In the genomic region with DNA sequence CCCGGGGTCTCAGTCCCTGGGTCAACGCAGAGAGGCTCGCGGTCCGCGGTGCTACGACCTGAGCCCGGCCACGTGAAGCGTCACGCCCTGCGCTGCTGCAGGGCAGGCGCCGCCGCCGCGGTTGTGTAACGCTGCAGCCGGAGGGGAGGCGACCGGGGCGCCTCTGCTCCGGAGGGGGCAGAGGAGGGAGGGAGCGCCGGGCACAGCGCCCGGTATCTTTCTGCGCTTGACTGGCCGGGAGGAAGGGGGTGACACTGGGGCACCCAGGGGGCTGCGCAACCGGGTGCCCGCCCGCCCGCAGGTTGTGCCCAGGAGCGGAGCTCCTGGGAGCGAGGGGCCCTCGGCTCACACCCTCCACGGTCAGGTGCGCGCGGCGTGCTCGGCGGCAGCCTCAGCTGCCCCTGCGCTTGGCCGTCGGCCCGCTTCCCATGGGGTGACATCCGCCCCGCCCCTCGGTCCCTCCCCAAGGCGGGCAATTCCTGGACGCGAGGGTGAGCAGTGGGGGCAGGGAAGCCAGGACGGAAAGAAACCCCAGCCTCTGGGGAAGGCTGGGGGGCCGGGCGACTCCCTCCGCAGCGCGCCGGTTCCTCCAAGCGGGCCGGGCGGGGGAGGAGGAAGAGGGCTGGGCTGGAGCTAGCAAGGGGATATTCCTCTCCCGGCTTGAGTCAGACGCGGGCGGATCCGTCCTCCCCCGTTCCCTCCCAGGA, we compare ENCODE assay signal across 8 cellular contexts. TPM values are rescaled to one million over a fixed set of nuclear protein-coding genes. Genes with fewer than 3 reads are reported as not detected.
DNase-seq lines count a peak whose midpoint lies in the region; ATAC-seq and TF ChIP-seq lines count a peak whose summit lies in the region.

No MANE protein-coding gene starts in this region.

- H3K36me3 ChIP-seq in CD4-positive, alpha-beta memory T cell (ENCODE audit: insufficient read depth, low read length), result peaks cover 18% of the 10 kb centered on the region
- H3K36me3 ChIP-seq in mucosa of descending colon (ENCODE audit: low read depth), result no peaks in the 10 kb centered on the region

- POLR2A ChIA-PET in CD4-positive, alpha-beta memory T cell (lab: Charles Lee; ENCODE audit: partially characterized antibody), result interaction anchor here (0.6 to 14.0 kb wide), 30 partner anchors 9 to 485 kb away, joined by 3 to 580 read pairs (median 6); a partner anchor contains a TSS

- peaks cover 23 to 64% (median 47%) of the 10 kb centered on the region in 4 donors for H3K4me1 Mint-ChIP-seq in CD4-positive, alpha-beta memory T cell

- H3K9me3 ChIP-seq in CD4-positive, alpha-beta memory T cell (ENCODE audit: control insufficient read depth in 1 of 2, low read length in 2 of 2), result no peaks in the 10 kb centered on the region
- H3K9me3 ChIP-seq in mucosa of descending colon, result no peaks in the 10 kb centered on the region

- ATAC-seq in GM19351 (IDR thresholded peaks at IDR 0.05; ENCODE audit: unreplicated experiment) (peak; percentile 37), HG03460 (IDR thresholded peaks at IDR 0.05; ENCODE audit: unreplicated experiment) (peak; percentile 33), mucosa of descending colon (peak; percentile 73)

- H3K4me1 ChIP-seq in CD4-positive, alpha-beta memory T cell (ENCODE audit: insufficient read depth, low read length), result peaks cover 48% of the 10 kb centered on the region
- peaks cover 25% of the 10 kb centered on the region for H3K4me1 ChIP-seq in mucosa of descending colon (ENCODE audit: low read depth)

- no peaks in the 10 kb centered on the region for H3K27me3 Mint-ChIP-seq in CD4-positive, alpha-beta memory T cell

- DNase-seq in CD4-positive, alpha-beta memory T cell, result peak; percentile 73 to 93 (median 78)
- DNase-seq in NOMO-1 (lab: John Stamatoyannopoulos, UW; ENCODE audit: unreplicated experiment in 2 of 2) (peak; percentile 85 to 90), activated T-cell treated with anti-CD3 and anti-CD28 coated beads for 4 hours (peak; percentile 74), epithelial cell of esophagus (ENCODE audit: low read depth) (peak; percentile 100), mucosa of descending colon (peak; percentile 97 to 98 (median 97))
- peak; percentile 92 for DNase-seq in stimulated activated CD8-positive, alpha-beta memory T cell treated with anti-CD3 and anti-CD28 coated beads, Interleukin-4, amount 100 ng/mL, for 24 hours (ENCODE audit: low read depth)

- H3K4me3 ChIP-seq in CD4-positive, alpha-beta memory T cell (ENCODE audit: low read length in 2 of 2), result peak overlapping the region; percentile 54 to 93
- H3K4me3 ChIP-seq in epithelial cell of esophagus (ENCODE audit: low read length) (peak overlapping the region; percentile 43), mucosa of descending colon (peak overlapping the region; percentile 73)

- CTCF ChIA-PET in CD4-positive, alpha-beta memory T cell (lab: Charles Lee; ENCODE audit: partially characterized antibody), result interaction anchor here (1.2 to 12.9 kb wide), 13 partner anchors 12 to 267 kb away, joined by 3 to 251 read pairs (median 16); no protein-coding TSS in a partner anchor

- intact Hi-C loops in CD4-positive, alpha-beta memory T cell (cut with micrococcal nuclease), result loop anchor here (1.0 to 5.0 kb wide), 4 partner anchors 40 to 209 kb away; a partner anchor contains a TSS
- intact Hi-C loops in mucosa of descending colon (cut with DNase I, micrococcal nuclease), result loop anchor here in 1 of 2 donors (5.0 kb wide), 2 partner anchors 151 to 266 kb away; no protein-coding TSS in a partner anchor

- TF ChIP-seq CTCF in epithelial cell of esophagus (IDR thresholded peaks at IDR 0.05; ENCODE audit: insufficient read depth, low read depth, low read length, missing control alignments) (no peak), mucosa of descending colon (IDR thresholded peaks at IDR 0.05) (no peak)

- peak overlapping the region; percentile 95 to 100 (median 99) for H3K27ac Mint-ChIP-seq in CD4-positive, alpha-beta memory T cell

- peak overlapping the region; percentile 91 for H3K27ac ChIP-seq in CD4-positive, alpha-beta memory T cell (ENCODE audit: low read depth, low read length)

- H3K27me3 ChIP-seq in CD4-positive, alpha-beta memory T cell (ENCODE audit: insufficient read depth, low read length), result no peaks in the 10 kb centered on the region

- H3K4me3 Mint-ChIP-seq in CD4-positive, alpha-beta memory T cell, result peak overlapping the region; percentile 93 to 100 (median 98)

- no peaks in the 10 kb centered on the region for H3K9me3 Mint-ChIP-seq in CD4-positive, alpha-beta memory T cell

- peaks cover 25 to 45% of the 10 kb centered on the region in 2 donors for H3K36me3 Mint-ChIP-seq in CD4-positive, alpha-beta memory T cell

RNA-seq across cellular contexts. Expression of a gene that starts 0.8 kb away (rescaled TPM):
- total RNA-seq in CD4-positive, alpha-beta memory T cell, result 10 to 100 TPM; 44.9 to 45.8 TPM
- 10 to 100 TPM; 33.0 to 34.6 TPM for polyA plus RNA-seq in CD4-positive, alpha-beta memory T cell
- 10 to 100 TPM; 40.2 to 45.5 (median 42.9) TPM for total RNA-seq in mucosa of descending colon

Comparison
In these comparisons a context has a peak if more than half of its experiments do, and no peak if none do; other contexts are left out.
1. Peak in every context shown above with its lines: DNase-seq, ATAC-seq, H3K4me3 ChIP-seq and H3K27ac ChIP-seq.